ENCODE assay signal across 31 cellular contexts in the genomic region with DNA sequence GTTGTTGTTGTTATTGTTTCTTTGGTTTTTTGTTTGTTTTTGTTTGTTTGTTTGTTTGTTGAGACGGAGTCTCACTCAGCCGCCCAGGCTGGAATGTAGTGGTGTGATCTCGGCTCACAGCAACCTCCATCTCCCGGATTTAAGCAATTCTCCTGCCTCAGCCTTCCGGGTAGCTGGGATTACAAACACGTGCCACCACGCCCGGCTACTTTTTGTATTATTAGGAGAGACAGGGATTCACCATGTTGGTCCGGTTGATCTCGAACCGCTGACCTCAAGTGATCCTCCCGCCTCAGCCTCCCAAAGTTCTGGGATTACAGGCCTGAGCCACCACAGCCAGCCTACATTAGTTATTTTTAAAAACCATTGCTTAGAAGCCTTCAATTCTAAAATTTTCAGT. TPM values are rescaled to one million over a fixed set of nuclear protein-coding genes. Genes with fewer than 3 reads are reported as not detected.
"Had no signal": no experiment of that assay in that cellular context is flagged by ENCODE, and none has a peak within 500 bp of the region (broad histone marks: within the 10 kb centered on the region; RNA-seq: fewer than 3 reads in every experiment).

No MANE protein-coding gene starts in this region.

- H3K9me3 ChIP-seq: adrenal gland, ascending aorta, body of pancreas, breast epithelium had no signal

- H3K4me1 ChIP-seq: adrenal gland, ascending aorta, breast epithelium had no signal

- H3K27me3 ChIP-seq: adrenal gland, ascending aorta, body of pancreas, breast epithelium had no signal

- H3K36me3 ChIP-seq: adrenal gland, ascending aorta, breast epithelium, cardiac muscle cell had no signal

- H3K27ac ChIP-seq: adrenal gland, ascending aorta, body of pancreas, breast epithelium, cardiac muscle cell had no signal

- H3K4me3 ChIP-seq: adrenal gland, ascending aorta, body of pancreas, breast epithelium, cardiac muscle cell had no signal

- DNase-seq: activated effector memory CD4-positive, alpha-beta T cell treated with anti-CD3 and anti-CD28 coated beads, Interleukin-2, amount 50 U/mL, for 16 hours; activated effector memory CD4-positive, alpha-beta T cell treated with Interleukin-2 at 50 U/mL for 16 hours; activated gamma-delta T cell; activated gamma-delta T cell treated with Interleukin-2 at 50 U/mL for 16 hours; activated naive CD4-positive, alpha-beta T cell; activated naive CD4-positive, alpha-beta T cell treated with anti-CD3 and anti-CD28 coated beads for 36 hours; activated naive CD4-positive, alpha-beta T cell treated with anti-CD3 and anti-CD28 coated beads, Interleukin-2, amount 10 ng/mL, durations not matched to agents 7 days and 5 days; activated naive CD4-positive, alpha-beta T cell treated with anti-CD3 and anti-CD28 coated beads, Interleukin-2, amount 50 U/mL, for 16 hours; activated naive CD4-positive, alpha-beta T cell treated with Interleukin-2 at 50 U/mL for 16 hours; activated naive CD8-positive, alpha-beta T cell treated with anti-CD3 and anti-CD28 coated beads for 36 hours; activated naive CD8-positive, alpha-beta T cell treated with anti-CD3 and anti-CD28 coated beads, Interleukin-2, amount 10 ng/mL, durations not matched to agents 7 days and 5 days; activated naive CD8-positive, alpha-beta T cell treated with anti-CD3 and anti-CD28 coated beads, Interleukin-2, amount 50 U/mL, for 24 hours; activated T-cell treated with anti-CD3 and anti-CD28 coated beads, Interleukin-2, amount 50 U/mL, for 1 hour; activated T-cell treated with anti-CD3 and anti-CD28 coated beads, Interleukin-2, amount 50 U/mL, for 24 hours; activated T-cell treated with anti-CD3 and anti-CD28 coated beads, Interleukin-2, amount 50 U/mL, for 4 hours; activated T-cell treated with anti-CD3 and anti-CD28 coated beads, Interleukin-2, amount 50 U/mL, for 48 hours; activated T-cell treated with anti-CD3 and anti-CD28 coated beads, Interleukin-2, amount 50 U/mL, for 72 hours; adrenal gland; amniotic stem cell; amygdala; anterior cingulate cortex; body of pancreas; caudate nucleus; central memory CD4-positive, alpha-beta T cell; cerebellar nuclear complex had no signal

- ATAC-seq: activated naive CD4-positive, alpha-beta T cell treated with anti-CD3 and anti-CD28 coated beads, Interleukin-2, amount 50 U/mL, for 72 hours; activated naive CD8-positive, alpha-beta T cell treated with anti-CD3 and anti-CD28 coated beads, Interleukin-2, amount 50 U/mL, for 24 hours; activated T-cell treated with anti-CD3 and anti-CD28 coated beads, Interleukin-2, amount 50 U/mL, for 4 hours; activated T-cell treated with anti-CD3 and anti-CD28 coated beads, Interleukin-2, amount 50 U/mL, for 72 hours; activated T-helper 17 cell treated with anti-CD3 and anti-CD28 coated beads, Interleukin-2, amount 50 U/mL, for 72 hours; body of pancreas had no signal

RNA-seq across cellular contexts. Expression of a gene that starts 45.0 kb away (rescaled TPM):
- total RNA-seq: activated naive CD4-positive, alpha-beta T cell treated with anti-CD3 and anti-CD28 coated beads for 36 hours; activated naive CD4-positive, alpha-beta T cell treated with anti-CD3 and anti-CD28 coated beads, Interleukin-2, amount 50 U/mL, for 72 hours; activated naive CD8-positive, alpha-beta T cell treated with anti-CD3 and anti-CD28 coated beads for 36 hours; activated naive CD8-positive, alpha-beta T cell treated with anti-CD3 and anti-CD28 coated beads, Interleukin-2, amount 10 ng/mL, durations not matched to agents 7 days and 5 days; activated T-cell treated with anti-CD3 and anti-CD28 coated beads, Interleukin-2, amount 50 U/mL, for 4 hours; activated T-cell treated with anti-CD3 and anti-CD28 coated beads, Interleukin-2, amount 50 U/mL, for 72 hours; activated T-helper 1 cell treated with anti-CD3 and anti-CD28 coated beads, Interleukin-12 subunit alpha, Interleukin-12 subunit beta, Interleukin-2, Interleukin-4 antibody, amounts not matched to agents 30 ng/mL and 10 ng/mL and 1 ng/mL, durations not matched to agents 14 hours and 24 hours and 36 hours; activated T-helper 17 cell treated with anti-CD3 and anti-CD28 coated beads, Interleukin-2, amount 50 U/mL, for 72 hours had no signal
